Comparison of ENCODE assay signal across 1 cellular context in genomic region chr17:40115101-40115436, GRCh38.
TF ChIP-seq lines count a peak whose summit lies in the region.

No MANE protein-coding gene starts in this region.

TF ChIP-seq in GM23338, 12 proteins besides CTCF, POLR2A, EP300 and RAD21:
- TF ChIP-seq CREB1 (CRISPR knock-in tag; IDR thresholded peaks at IDR 0.05; ENCODE audit: low read depth) (no peak), JUNB (IDR thresholded peaks at IDR 0.05; ENCODE audit: unreplicated experiment) (no peak), ETS1 (IDR thresholded peaks at IDR 0.05) (no peak), ZNF114 (CRISPR knock-in tag; IDR thresholded peaks at IDR 0.05) (no peak), STAT1 (IDR thresholded peaks at IDR 0.05; ENCODE audit: unreplicated experiment) (no peak), ZNF331 (CRISPR knock-in tag; IDR thresholded peaks at IDR 0.05; ENCODE audit: low read depth) (no peak)
